14 cellular contexts compared by ENCODE assay signal in the genomic region with DNA sequence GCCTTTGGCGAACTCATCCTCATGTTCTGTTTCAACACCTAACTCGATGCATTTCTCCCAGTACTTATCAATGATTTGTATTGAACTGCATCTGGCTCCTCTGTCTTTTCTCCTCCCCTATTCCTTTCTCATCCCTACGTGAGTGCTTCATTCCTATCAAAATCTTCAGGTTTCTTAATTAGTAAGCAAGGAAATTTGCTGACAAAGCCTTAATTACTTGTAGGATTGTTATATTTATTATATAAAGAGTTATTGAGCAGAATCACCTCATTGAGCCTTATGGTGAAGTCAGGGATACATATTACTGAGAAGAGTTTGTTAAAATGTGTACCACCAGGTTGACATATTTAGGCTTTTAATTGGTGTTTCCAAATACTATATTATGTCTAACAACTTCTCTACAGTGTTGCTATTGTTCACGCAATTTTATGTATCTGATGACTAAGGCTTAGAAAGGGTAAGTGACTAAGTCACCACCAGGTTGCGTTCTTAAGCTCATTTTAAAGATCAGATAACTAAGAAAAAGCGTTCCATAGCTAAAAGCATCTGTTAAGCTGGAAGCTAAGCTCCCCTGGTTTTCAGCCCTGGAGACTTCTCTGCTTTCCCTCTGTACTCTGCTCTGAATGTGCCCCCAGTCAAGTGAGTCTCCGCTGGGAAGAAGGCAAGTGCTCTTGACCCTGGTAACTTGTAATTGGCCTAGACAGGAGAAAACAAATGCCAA. TPM values are rescaled to one million over a fixed set of nuclear protein-coding genes. Genes with fewer than 3 reads are reported as not detected.
A peak's percentile ranks its signal among the peaks of the same experiment; 100 is the strongest.
DNase-seq lines count a peak whose midpoint lies in the region; ATAC-seq and TF ChIP-seq lines count a peak whose summit lies in the region.
"Had no signal": no experiment of that assay in that cellular context is flagged by ENCODE, and none has a peak within 500 bp of the region (broad histone marks: within the 10 kb centered on the region; RNA-seq: fewer than 3 reads in every experiment).

No MANE protein-coding gene starts in this region.

- ATAC-seq in heart left ventricle, result no peak
- no peak for ATAC-seq in HG03045 (IDR thresholded peaks at IDR 0.05; ENCODE audit: unreplicated experiment)
- ATAC-seq in natural killer cell treated with Interleukin-12 subunit alpha and Interleukin-12 subunit beta and Interleukin-15 and Interleukin-18, amount 100 ng/mL, for 72 hours, result no peak
- ATAC-seq: activated T-cell treated with anti-CD3 and anti-CD28 coated beads, Interleukin-2, amount 50 U/mL, for 4 hours; heart right ventricle had no signal

- no peaks in the 10 kb centered on the region for H3K36me3 Mint-ChIP-seq in type B pancreatic cell
- no peaks in the 10 kb centered on the region for H3K36me3 Mint-ChIP-seq in natural killer cell treated with Interleukin-12 subunit alpha and Interleukin-12 subunit beta and Interleukin-15 and Interleukin-18, amount 100 ng/mL, for 72 hours

- H3K27me3 ChIP-seq in cardiac muscle cell, result peaks cover 7% of the 10 kb centered on the region
- H3K27me3 ChIP-seq in heart left ventricle, result peaks cover 0 to 5% (median 0%) of the 10 kb centered on the region in 9 donors

- 68 to 74% (median 70%) methylated on average over 7 of the region's 7 CpGs for WGBS in heart left ventricle, 4 donors

- H3K4me3 Mint-ChIP-seq in type B pancreatic cell, result no peak overlapping the region
- no peak overlapping the region for H3K4me3 Mint-ChIP-seq in natural killer cell treated with Interleukin-12 subunit alpha and Interleukin-12 subunit beta and Interleukin-15 and Interleukin-18, amount 100 ng/mL, for 72 hours
- H3K4me3 Mint-ChIP-seq: activated CD4-positive, alpha-beta T cell treated with anti-CD3 and anti-CD28 coated beads, Interleukin-2, amount 10 ng/mL, durations not matched to agents 24 days and 14 days; activated T-cell treated with anti-CD3 and anti-CD28 coated beads, Interleukin-2, amount 50 U/mL, for 4 hours; T-helper 1 cell treated with Interleukin-12 subunit alpha and Interleukin-12 subunit beta and Interleukin-4 antibody, amounts not matched to agents 30 μg/mL and 1 μg/mL, for 36 hours had no signal

- H3K27ac Mint-ChIP-seq in type B pancreatic cell, result peak overlapping the region; percentile 74
- H3K27ac Mint-ChIP-seq in natural killer cell treated with Interleukin-12 subunit alpha and Interleukin-12 subunit beta and Interleukin-15 and Interleukin-18, amount 100 ng/mL, for 72 hours, result no peak overlapping the region
- H3K27ac Mint-ChIP-seq: activated CD4-positive, alpha-beta T cell treated with anti-CD3 and anti-CD28 coated beads, Interleukin-2, amount 10 ng/mL, durations not matched to agents 24 days and 14 days; T-helper 1 cell treated with Interleukin-12 subunit alpha and Interleukin-12 subunit beta and Interleukin-4 antibody, amounts not matched to agents 30 μg/mL and 1 μg/mL, for 36 hours had no signal

- TF ChIP-seq POLR2A in heart left ventricle (IDR thresholded peaks at IDR 0.05), result no peak

- peak; percentile 10 to 18 for DNase-seq in cardiac muscle cell (ENCODE audit: low read depth in 1 of 2, low spot score in 1 of 2)
- no peak for DNase-seq in heart left ventricle
- peak; percentile 77 for DNase-seq in NCI-H69 (lab: John Stamatoyannopoulos, UW)
- peak; percentile 58 for DNase-seq in epithelial cell of esophagus (ENCODE audit: low read depth)
- no peak for DNase-seq in type B pancreatic cell (ENCODE audit: extremely low spot score, unreplicated experiment)
- no peak for DNase-seq in NCI-H2029 treated with DMSO at 0.1 percent for 48 hours (lab: John Stamatoyannopoulos, UW)
- DNase-seq in natural killer cell treated with Interleukin-12 subunit alpha and Interleukin-12 subunit beta and Interleukin-15 and Interleukin-18, amount 100 ng/mL, for 72 hours (ENCODE audit: low spot score), result no peak
- DNase-seq: activated CD4-positive, alpha-beta T cell treated with anti-CD3 and anti-CD28 coated beads, Interleukin-2, amount 10 ng/mL, durations not matched to agents 24 days and 14 days; activated T-cell treated with anti-CD3 and anti-CD28 coated beads, Interleukin-2, amount 50 U/mL, for 4 hours; heart right ventricle; MV-4-11 had no signal

- H3K4me1 ChIP-seq in cardiac muscle cell (ENCODE audit: low read depth) (no peaks in the 10 kb centered on the region), heart left ventricle (no peaks in the 10 kb centered on the region)
- H3K4me1 ChIP-seq: heart right ventricle, parathyroid adenoma had no signal

- intact Hi-C loops in heart left ventricle (cut with DNase I), result no loop called here

- no peak overlapping the region for H3K27ac ChIP-seq in cardiac muscle cell
- H3K27ac ChIP-seq in heart left ventricle, result no peak overlapping the region
- H3K27ac ChIP-seq: heart right ventricle, parathyroid adenoma had no signal

- TF ChIP-seq CTCF in cardiac muscle cell (IDR thresholded peaks at IDR 0.05; ENCODE audit: low read depth, low read length) (no peak), heart left ventricle (IDR thresholded peaks at IDR 0.05) (no peak), epithelial cell of esophagus (IDR thresholded peaks at IDR 0.05; ENCODE audit: insufficient read depth, low read depth, low read length, missing control alignments) (peak; percentile 14), type B pancreatic cell (conservative IDR thresholded peaks at IDR 0.05) (no peak)

- peaks cover 4% of the 10 kb centered on the region for H3K4me1 Mint-ChIP-seq in type B pancreatic cell (ENCODE audit: unreplicated experiment)
- H3K4me1 Mint-ChIP-seq in natural killer cell treated with Interleukin-12 subunit alpha and Interleukin-12 subunit beta and Interleukin-15 and Interleukin-18, amount 100 ng/mL, for 72 hours (ENCODE audit: low read depth in 2 of 2), result no peaks in the 10 kb centered on the region
- H3K4me1 Mint-ChIP-seq: activated CD4-positive, alpha-beta T cell treated with anti-CD3 and anti-CD28 coated beads, Interleukin-2, amount 10 ng/mL, durations not matched to agents 24 days and 14 days had no signal

- H3K9me3 ChIP-seq in cardiac muscle cell (ENCODE audit: low read depth) (no peaks in the 10 kb centered on the region), heart left ventricle (no peaks in the 10 kb centered on the region)
- H3K9me3 ChIP-seq: heart right ventricle had no signal

- peaks cover 3% of the 10 kb centered on the region for H3K27me3 Mint-ChIP-seq in type B pancreatic cell
- peaks cover 12 to 17% of the 10 kb centered on the region in 2 donors for H3K27me3 Mint-ChIP-seq in natural killer cell treated with Interleukin-12 subunit alpha and Interleukin-12 subunit beta and Interleukin-15 and Interleukin-18, amount 100 ng/mL, for 72 hours

- H3K4me3 ChIP-seq in cardiac muscle cell, result no peak overlapping the region
- H3K4me3 ChIP-seq in heart left ventricle, result no peak overlapping the region
- H3K4me3 ChIP-seq in epithelial cell of esophagus (ENCODE audit: low read length), result no peak overlapping the region
- H3K4me3 ChIP-seq: heart right ventricle had no signal

- H3K36me3 ChIP-seq in cardiac muscle cell, result no peaks in the 10 kb centered on the region
- no peaks in the 10 kb centered on the region for H3K36me3 ChIP-seq in heart left ventricle
- H3K36me3 ChIP-seq: heart right ventricle had no signal

- H3K9me3 Mint-ChIP-seq in type B pancreatic cell, result no peaks in the 10 kb centered on the region
- H3K9me3 Mint-ChIP-seq in natural killer cell treated with Interleukin-12 subunit alpha and Interleukin-12 subunit beta and Interleukin-15 and Interleukin-18, amount 100 ng/mL, for 72 hours, result no peaks in the 10 kb centered on the region
- H3K9me3 Mint-ChIP-seq: activated CD4-positive, alpha-beta T cell treated with anti-CD3 and anti-CD28 coated beads, Interleukin-2, amount 10 ng/mL, durations not matched to agents 24 days and 14 days; activated T-cell treated with anti-CD3 and anti-CD28 coated beads, Interleukin-2, amount 50 U/mL, for 4 hours; T-helper 1 cell treated with Interleukin-12 subunit alpha and Interleukin-12 subunit beta and Interleukin-4 antibody, amounts not matched to agents 30 μg/mL and 1 μg/mL, for 36 hours had no signal

RNA-seq across cellular contexts. Expression of a gene that starts 18.9 kb away (rescaled TPM):
- total RNA-seq in cardiac muscle cell, result 0.14 TPM in 1 of 2 replicates, not detected in the other
- polyA plus RNA-seq in cardiac muscle cell, result not detected in 2 replicates
- total RNA-seq in heart left ventricle, result 10 to 100 TPM in 1 of 9 donors, 1 to 10 TPM in 3, under 1 TPM in 2, not detected in 3; 0.27 to 12.0 (median 1.1) TPM
- polyA plus RNA-seq in heart left ventricle, result 1 to 10 TPM; 1.2 to 1.6 TPM
- total RNA-seq in type B pancreatic cell (ENCODE audit: low replicate concordance), result 47.1 and 89.1 TPM in 2 replicates
- not detected for total RNA-seq in natural killer cell treated with Interleukin-12 subunit alpha and Interleukin-12 subunit beta and Interleukin-15 and Interleukin-18, amount 100 ng/mL, for 72 hours
- total RNA-seq: activated CD4-positive, alpha-beta T cell treated with anti-CD3 and anti-CD28 coated beads, Interleukin-2, amount 10 ng/mL, durations not matched to agents 24 days and 14 days; activated T-cell treated with anti-CD3 and anti-CD28 coated beads, Interleukin-2, amount 50 U/mL, for 4 hours had no signal

Comparison
In these comparisons a context has a peak if more than half of its experiments do, and no peak if none do; other contexts are left out.
1. DNase-seq: peak in cardiac muscle cell (2 of 2), NCI-H69 (single experiment) and epithelial cell of esophagus (single experiment); none in heart left ventricle (0 of 5), type B pancreatic cell (single experiment), NCI-H2029 treated with DMSO at 0.1 percent for 48 hours (single experiment) and natural killer cell treated with Interleukin-12 subunit alpha and Interleukin-12 subunit beta and Interleukin-15 and Interleukin-18, amount 100 ng/mL, for 72 hours (single experiment).